Comparison of ENCODE assay signal across 23 cellular contexts in the genomic region with DNA sequence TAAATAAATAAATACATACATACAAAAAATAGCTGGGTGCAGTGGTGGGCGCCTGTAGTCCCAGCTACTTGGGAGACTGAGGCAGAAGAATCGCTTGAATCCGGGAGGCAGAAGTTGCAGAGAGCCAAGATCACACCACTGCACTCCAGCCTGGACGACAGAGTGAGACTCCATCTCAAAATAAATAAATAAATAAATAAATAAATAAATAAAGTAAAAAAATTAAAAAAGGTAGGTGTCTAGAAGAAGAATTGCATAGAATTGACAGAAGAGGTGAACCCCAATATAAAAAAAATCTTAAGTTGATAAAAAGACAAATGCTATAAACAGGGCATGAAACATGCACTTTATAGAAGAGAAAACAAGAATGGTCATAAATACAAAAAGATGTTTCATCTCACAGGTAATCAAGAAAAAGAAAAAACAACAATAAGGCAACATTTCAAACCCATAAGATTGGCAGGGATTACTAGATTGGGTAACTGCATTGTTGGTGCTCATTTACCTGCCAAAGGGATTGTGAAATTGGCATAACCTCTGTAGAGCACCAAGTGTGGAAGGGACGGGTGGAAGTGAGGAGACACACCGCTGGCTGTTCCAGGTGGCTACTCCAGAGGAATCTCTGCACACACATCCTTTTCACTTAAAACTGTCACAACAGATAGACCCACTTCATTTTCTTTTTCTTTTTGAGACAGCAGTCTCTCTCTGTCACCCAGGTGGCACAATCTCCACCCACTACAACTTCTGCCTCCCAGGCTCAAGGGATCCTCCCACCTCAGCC. TPM values are rescaled to one million over a fixed set of nuclear protein-coding genes. Genes with fewer than 3 reads are reported as not detected.
DNase-seq lines count a peak whose midpoint lies in the region; ATAC-seq, FAIRE-seq and TF ChIP-seq lines count a peak whose summit lies in the region.
"Had no signal": no experiment of that assay in that cellular context is flagged by ENCODE, and none has a peak within 500 bp of the region (broad histone marks: within the 10 kb centered on the region; RNA-seq: fewer than 3 reads in every experiment).

No MANE protein-coding gene starts in this region.

- TF ChIP-seq RAD21 in liver (IDR thresholded peaks at IDR 0.05) = peak; percentile 23 to 42
- TF ChIP-seq RAD21 in HepG2 (CRISPR knock-in tag; IDR thresholded peaks at IDR 0.05) = no peak

- no peaks in the 10 kb centered on the region for H3K27me3 Mint-ChIP-seq in activated CD4-positive, alpha-beta memory T cell treated with anti-CD3 and anti-CD28 coated beads, Interleukin-2, amount 10 ng/mL, durations not matched to agents 7 days and 5 days
- H3K27me3 Mint-ChIP-seq in endodermal cell (ENCODE audit: insufficient read depth) = no peaks in the 10 kb centered on the region
- H3K27me3 Mint-ChIP-seq: CD4-positive, alpha-beta memory T cell had no signal

- H3K4me3 ChIP-seq in liver (ENCODE audit: low read depth in 1 of 3, low read length in 3 of 3) (no peak overlapping the region), HepG2 (replicated peaks in 1 of 3; ENCODE audit: insufficient read depth in 1 of 3, low read depth in 2 of 3, low read length in 3 of 3) (no peak overlapping the region), prostate gland (no peak overlapping the region), endodermal cell (ENCODE audit: low read length) (no peak overlapping the region)
- H3K4me3 ChIP-seq: BLaER1, GM23248, MG63 had no signal

- no peak overlapping the region for H3K4me3 Mint-ChIP-seq in activated CD4-positive, alpha-beta memory T cell treated with anti-CD3 and anti-CD28 coated beads, Interleukin-2, amount 10 ng/mL, durations not matched to agents 7 days and 5 days
- no peak overlapping the region for H3K4me3 Mint-ChIP-seq in endodermal cell
- H3K4me3 Mint-ChIP-seq: CD4-positive, alpha-beta memory T cell had no signal

- no TSS peak for BruUV-seq in HepG2 (replicated peaks; lab: Mats Ljungman, UMichigan)

- no peaks in the 10 kb centered on the region for H3K9me3 Mint-ChIP-seq in activated CD4-positive, alpha-beta memory T cell treated with anti-CD3 and anti-CD28 coated beads, Interleukin-2, amount 10 ng/mL, durations not matched to agents 7 days and 5 days
- H3K9me3 Mint-ChIP-seq in endodermal cell = peaks cover 15% of the 10 kb centered on the region
- H3K9me3 Mint-ChIP-seq: CD4-positive, alpha-beta memory T cell had no signal

- no peaks in the 10 kb centered on the region for H4K20me1 ChIP-seq in HepG2 (ENCODE audit: insufficient read depth, low read length)
- H4K20me1 ChIP-seq: BLaER1 had no signal

- no peak overlapping the region for H3K27ac ChIP-seq in liver (ENCODE audit: low read depth in 1 of 2, low read length in 2 of 2)
- H3K27ac ChIP-seq in HepG2 (ENCODE audit: extremely low read length, insufficient read depth, low read length) = no peak overlapping the region
- no peak overlapping the region for H3K27ac ChIP-seq in prostate gland
- no peak overlapping the region for H3K27ac ChIP-seq in substantia nigra (ENCODE audit: low read depth, low read length, poor library complexity, severe bottlenecking)
- no peak overlapping the region for H3K27ac ChIP-seq in endodermal cell (ENCODE audit: low read depth, low read length)
- H3K27ac ChIP-seq: BLaER1, GM23248 had no signal

- TF ChIP-seq POLR2A in HepG2 (IDR thresholded peaks at IDR 0.05; ENCODE audit: insufficient read depth in 1 of 2, low read depth in 2 of 2, low read length in 2 of 2) (no peak), prostate gland (IDR thresholded peaks at IDR 0.05) (no peak)

- H3K9ac ChIP-seq in liver (ENCODE audit: low read depth in 1 of 2, low read length in 2 of 2) = no peak overlapping the region
- H3K9ac ChIP-seq in HepG2 (ENCODE audit: insufficient read depth, low read depth, low read length) = no peak overlapping the region
- H3K9ac ChIP-seq in endodermal cell (ENCODE audit: extremely low read depth, low read length, poor library complexity, severe bottlenecking) = no peak overlapping the region
- H3K9ac ChIP-seq: BLaER1, GM23248 had no signal

- in situ Hi-C loops in HepG2 (cut with HindIII; ENCODE audit: extremely low pct_ligation_motif_present, low pct_unique_long_range_greater_than_20kb) = no loop called here

- no peak overlapping the region for H3K27ac Mint-ChIP-seq in activated CD4-positive, alpha-beta memory T cell treated with anti-CD3 and anti-CD28 coated beads, Interleukin-2, amount 10 ng/mL, durations not matched to agents 7 days and 5 days
- no peak overlapping the region for H3K27ac Mint-ChIP-seq in endodermal cell

- no peak overlapping the region for H2AFZ ChIP-seq in HepG2 (ENCODE audit: low read length)
- H2AFZ ChIP-seq: GM23248 had no signal

- FAIRE-seq in HepG2 (lab: Jason Lieb, UNC) = no peak

- no peaks in the 10 kb centered on the region for H3K4me1 Mint-ChIP-seq in activated CD4-positive, alpha-beta memory T cell treated with anti-CD3 and anti-CD28 coated beads, Interleukin-2, amount 10 ng/mL, durations not matched to agents 7 days and 5 days
- peaks cover 4% of the 10 kb centered on the region for H3K4me1 Mint-ChIP-seq in endodermal cell
- H3K4me1 Mint-ChIP-seq: CD4-positive, alpha-beta memory T cell had no signal

- no peaks in the 10 kb centered on the region for H3K79me2 ChIP-seq in HepG2 (ENCODE audit: insufficient read depth, low read length)

- TF ChIP-seq EP300 in HepG2 (IDR thresholded peaks at IDR 0.05; ENCODE audit: low read depth in 2 of 2, low read length in 2 of 2) = no peak
- no peak for TF ChIP-seq EP300 in HepG2 (CRISPR knock-in tag; IDR thresholded peaks at IDR 0.05; ENCODE audit: borderline replicate concordance)

- DNase-seq in HepG2 (ENCODE audit: low spot score) (no peak), prostate gland (ENCODE audit: low spot score) (peak; percentile 36), substantia nigra (lab: John Stamatoyannopoulos, UW) (no peak), endodermal cell (no peak)
- no peak for DNase-seq in activated CD4-positive, alpha-beta memory T cell treated with anti-CD3 and anti-CD28 coated beads, Interleukin-2, amount 10 ng/mL, durations not matched to agents 7 days and 5 days
- DNase-seq: Calu3; CD4-positive, alpha-beta memory T cell; GF-D8; GM23248; IMR-90; Karpas-422; MG63; NCI-H1048; NCI-H1436; NCI-H2029; NCI-H345; NCI-H524 treated with DMSO at 0.1 percent for 48 hours; RPMI8226; SHP77 treated with DMSO at 0.1 percent for 48 hours had no signal

- H3K4me2 ChIP-seq in HepG2 (ENCODE audit: low read depth, low read length) = no peak overlapping the region
- H3K4me2 ChIP-seq: BLaER1 had no signal

- 77% methylated on average over 6 of the region's 6 CpGs for WGBS in liver
- WGBS in HepG2 (ENCODE audit: low lambda C conversion rate) = over 99% methylated on average over 6 of the region's 6 CpGs
- 79% methylated on average over 6 of the region's 6 CpGs for WGBS in prostate gland
- WGBS in endodermal cell (ENCODE audit: insufficient coverage in 1 of 2, insufficient read length in 1 of 2), 2 experiments = 83 to 96% methylated on average over 2 to 5 of the region's 6 CpGs

- intact Hi-C loops in HepG2 (cut with micrococcal nuclease; ENCODE audit: unreplicated experiment) = no loop called here
- intact Hi-C loops in prostate gland (cut with DNase I) = no loop called here

- ATAC-seq in HepG2 (no peak), esophagus mucosa (peak; percentile 79)
- ATAC-seq: HCT116 had no signal

- H3K4me1 ChIP-seq in liver (ENCODE audit: control insufficient read depth in 4 of 4, insufficient read depth in 4 of 4, low read length in 3 of 4) (peaks cover 0 to 7% (median 3%) of the 10 kb centered on the region in 4 donors), HepG2 (ENCODE audit: insufficient read depth, low read length) (no peaks in the 10 kb centered on the region), prostate gland (replicated peaks) (no peaks in the 10 kb centered on the region), endodermal cell (ENCODE audit: control insufficient read depth, insufficient read depth, low read length) (no peaks in the 10 kb centered on the region)
- H3K4me1 ChIP-seq: BLaER1 had no signal

- H3K27me3 ChIP-seq in liver (ENCODE audit: control insufficient read depth in 4 of 4, insufficient read depth in 4 of 4, low read length in 3 of 4) (no peaks in the 10 kb centered on the region), HepG2 (ENCODE audit: control insufficient read depth in 1 of 2, insufficient read depth in 2 of 2, low read length in 2 of 2) (no peaks in the 10 kb centered on the region), prostate gland (replicated peaks; ENCODE audit: insufficient read depth) (no peaks in the 10 kb centered on the region), endodermal cell (ENCODE audit: control insufficient read depth, insufficient read depth, low read length, poor library complexity, severe bottlenecking) (no peaks in the 10 kb centered on the region)
- H3K27me3 ChIP-seq: BLaER1, MG63 had no signal

- no peak for TF ChIP-seq CTCF in liver (IDR thresholded peaks at IDR 0.05; ENCODE audit: low read depth, low read length, missing input control)
- no peak for TF ChIP-seq CTCF in HepG2 (CRISPR knock-in tag; IDR thresholded peaks at IDR 0.05)
- TF ChIP-seq CTCF in prostate gland (IDR thresholded peaks at IDR 0.05) = no peak
- no peak for TF ChIP-seq CTCF in endodermal cell (conservative IDR thresholded peaks at IDR 0.05)

- H3K9me3 ChIP-seq in liver (ENCODE audit: control insufficient read depth in 4 of 4, low read length in 3 of 4) (no peaks in the 10 kb centered on the region), HepG2 (ENCODE audit: low read length) (no peaks in the 10 kb centered on the region), prostate gland (no peaks in the 10 kb centered on the region), endodermal cell (ENCODE audit: control insufficient read depth, low read length) (peaks cover 7% of the 10 kb centered on the region)
- H3K9me3 ChIP-seq: MG63 had no signal

- H3K36me3 Mint-ChIP-seq in activated CD4-positive, alpha-beta memory T cell treated with anti-CD3 and anti-CD28 coated beads, Interleukin-2, amount 10 ng/mL, durations not matched to agents 7 days and 5 days (ENCODE audit: low read depth) = peaks cover 19% of the 10 kb centered on the region
- H3K36me3 Mint-ChIP-seq in endodermal cell (ENCODE audit: low read depth) = peaks cover 35% of the 10 kb centered on the region

- CTCF ChIA-PET in HepG2 (lab: Yijun Ruan, JAX; ENCODE audit: low intra/inter-chr PET ratio, low total read pairs) = no interaction called here
- CTCF ChIA-PET in activated CD4-positive, alpha-beta memory T cell treated with anti-CD3 and anti-CD28 coated beads, Interleukin-2, amount 10 ng/mL, durations not matched to agents 7 days and 5 days (lab: Charles Lee) = no interaction called here

- H3K36me3 ChIP-seq in liver (ENCODE audit: control insufficient read depth in 4 of 4, insufficient read depth in 3 of 4, low read depth in 1 of 4, low read length in 3 of 4) (peaks cover 0 to 5% (median under 1%) of the 10 kb centered on the region in 4 donors), HepG2 (replicated peaks in 1 of 2; ENCODE audit: control insufficient read depth in 1 of 2, insufficient read depth in 2 of 2, low read length in 2 of 2) (peaks cover 1 to 7% of the 10 kb centered on the region in 2 experiments; a peak in 3 of 5 replicates), prostate gland (no peaks in the 10 kb centered on the region), endodermal cell (ENCODE audit: control insufficient read depth, insufficient read depth, low read length) (peaks cover 38% of the 10 kb centered on the region)

- POLR2A ChIA-PET in HepG2 (lab: Yijun Ruan, JAX) = no interaction called here
- POLR2A ChIA-PET in activated CD4-positive, alpha-beta memory T cell treated with anti-CD3 and anti-CD28 coated beads, Interleukin-2, amount 10 ng/mL, durations not matched to agents 7 days and 5 days (lab: Charles Lee) = no interaction called here

RNA-seq across cellular contexts. Expression of a gene that starts 44.7 kb away (rescaled TPM):
- total RNA-seq in liver (10 to 100 TPM; 14.1 to 25.2 TPM), HepG2 (2016; rRNA removed; fragmentation: Illumina TruSeq; extraction: Trizol) (33.3 and 45.3 TPM in 2 replicates), esophagus mucosa (32.3 TPM), prostate gland (10 to 100 TPM; 32.3 to 34.7 TPM), endodermal cell (10 to 100 TPM; 45.7 to 51.4 TPM)
- polyA plus RNA-seq in liver (1 to 10 TPM; 6.2 to 8.4 TPM), HepG2 (2011; rRNA removed) (8.8 and 9.3 TPM in 2 replicates)
- total RNA-seq in HepG2 (2016; cell fraction: cytosol; rRNA removed; fragmentation: Illumina TruSeq; extraction: Trizol; ENCODE audit: low read depth) = 6.6 and 7.4 TPM in 2 replicates
- total RNA-seq in HepG2 (2016; cell fraction: insoluble cytoplasmic fraction; rRNA removed; fragmentation: Illumina TruSeq; extraction: Trizol) = 33.3 and 42.0 TPM in 2 replicates
- total RNA-seq in HepG2 (2016; cell fraction: membrane; rRNA removed; fragmentation: Illumina TruSeq; extraction: Trizol) = 21.0 and 24.2 TPM in 2 replicates
- 25.6 and 28.1 TPM in 2 replicates for total RNA-seq in HepG2 (2016; cell fraction: nucleus; rRNA removed; fragmentation: Illumina TruSeq; extraction: Trizol)
- polyA plus RNA-seq in HepG2 (2011; cell fraction: cytosol; rRNA removed) = 6.9 and 7.3 TPM in 2 replicates
- 8.1 and 8.6 TPM in 2 replicates for polyA plus RNA-seq in HepG2 (2011; cell fraction: nucleus; rRNA removed)
- 6.4 TPM in 2 replicates for polyA plus RNA-seq in HepG2 (2012)
- 3.3 and 5.4 TPM in 2 replicates for polyA plus RNA-seq in HepG2 (2016; cell fraction: cytosol; fragmentation: Illumina TruSeq; extraction: Trizol; ENCODE audit: low read depth)
- 21.1 and 24.6 TPM in 2 replicates for polyA plus RNA-seq in HepG2 (2016; cell fraction: insoluble cytoplasmic fraction; fragmentation: Illumina TruSeq; extraction: Trizol; ENCODE audit: low read depth)
- 9.8 and 11.9 TPM in 2 replicates for polyA plus RNA-seq in HepG2 (2016; cell fraction: membrane; fragmentation: Illumina TruSeq; extraction: Trizol; ENCODE audit: low read depth)
- 23.3 and 24.8 TPM in 2 replicates for polyA plus RNA-seq in HepG2 (2016; cell fraction: nucleus; fragmentation: Illumina TruSeq; extraction: Trizol; ENCODE audit: insufficient read depth, low read depth)
- 25.7 and 39.3 TPM in 2 replicates for polyA minus RNA-seq in HepG2 (2011; rRNA and poly(A)+ RNA removed; ENCODE audit: low replicate concordance)
- polyA minus RNA-seq in HepG2 (2011; cell fraction: cytosol; rRNA and poly(A)+ RNA removed) = 12.4 and 13.6 TPM in 2 replicates
- 11.5 and 15.2 TPM in 2 replicates for polyA minus RNA-seq in HepG2 (2011; cell fraction: nucleus; rRNA and poly(A)+ RNA removed)
- total RNA-seq in activated CD4-positive, alpha-beta memory T cell treated with anti-CD3 and anti-CD28 coated beads, Interleukin-2, amount 10 ng/mL, durations not matched to agents 7 days and 5 days = 10 to 100 TPM; 58.2 to 60.1 TPM
- polyA plus RNA-seq in endodermal cell (2013, experiment 1 of 2) = 14.2 TPM
- 17.9 TPM for polyA plus RNA-seq in endodermal cell (2013, experiment 2 of 2)
